In genomic region chr17:944266-944665, GRCh38 we compare ENCODE assay signal across 24 cellular contexts. TPM values are rescaled to one million over a fixed set of nuclear protein-coding genes. Genes with fewer than 3 reads are reported as not detected.
DNase-seq lines count a peak whose midpoint lies in the region; TF ChIP-seq lines count a peak whose summit lies in the region.
"Had no signal": no experiment of that assay in that cellular context is flagged by ENCODE, and none has a peak within 500 bp of the region (broad histone marks: within the 10 kb centered on the region; RNA-seq: fewer than 3 reads in every experiment).

No MANE protein-coding gene starts in this region.

- H3K36me3 ChIP-seq in endodermal cell (ENCODE audit: control insufficient read depth, insufficient read depth, low read length) (peaks cover 29% of the 10 kb centered on the region), neuronal stem cell (replicated peaks in 1 of 2; ENCODE audit: control insufficient read depth in 2 of 2, insufficient read depth in 2 of 2, low read length in 2 of 2) (peaks cover 4 to 31% of the 10 kb centered on the region in 2 donors)
- H3K36me3 ChIP-seq: HAP-1, tibial artery had no signal

- H3K27ac Mint-ChIP-seq in endodermal cell: peak overlapping the region; percentile 78
- no peak overlapping the region for H3K27ac Mint-ChIP-seq in activated naive CD4-positive, alpha-beta T cell treated with anti-CD3 and anti-CD28 coated beads, Interleukin-2, amount 10 ng/mL, durations not matched to agents 7 days and 5 days
- H3K27ac Mint-ChIP-seq: CD8-positive, alpha-beta T cell; naive thymus-derived CD8-positive, alpha-beta T cell had no signal

- peak; percentile 24 for DNase-seq in CD1c-positive myeloid dendritic cell (ENCODE audit: extremely low spot score)
- peak; percentile 57 for DNase-seq in MV-4-11 (lab: John Stamatoyannopoulos, UW)
- DNase-seq in endodermal cell: peak; percentile 54
- no peak for DNase-seq in neuronal stem cell (ENCODE audit: low spot score)
- no peak for DNase-seq in activated naive CD4-positive, alpha-beta T cell treated with anti-CD3 and anti-CD28 coated beads, Interleukin-2, amount 10 ng/mL, durations not matched to agents 7 days and 5 days
- no peak for DNase-seq in GM03348 (ENCODE audit: low spot score)
- no peak for DNase-seq in T1000 (lab: John Stamatoyannopoulos, UW)
- DNase-seq in SK-N-DZ (ENCODE audit: low spot score): no peak
- DNase-seq: activated CD8-positive, alpha-beta memory T cell treated with anti-CD3 and anti-CD28 coated beads, Interleukin-2, amount 50 U/mL, for 4 hours; activated gamma-delta T cell treated with Interleukin-2 at 50 U/mL for 16 hours; CD8-positive, alpha-beta T cell; DMS53; erythroblast; foreskin melanocyte; mammary epithelial cell; naive thymus-derived CD8-positive, alpha-beta T cell; NCI-H1417 treated with DMSO at 0.1 percent for 48 hours; NCI-H2107; NCI-H510A treated with DMSO at 0.1 percent for 48 hours; stimulated activated CD4-positive, alpha-beta T cell treated with anti-CD3 and anti-CD28 coated beads, Interleukin-2, amount 100 ng/mL, for 24 hours; stimulated activated naive CD4-positive, alpha-beta T cell; tibial artery had no signal

- H3K27ac ChIP-seq in endodermal cell (ENCODE audit: low read depth, low read length) (no peak overlapping the region), neuronal stem cell (replicated peaks; ENCODE audit: low read length) (peak overlapping the region; percentile 2)
- H3K27ac ChIP-seq: tibial artery, VCaP had no signal

- H3K14ac ChIP-seq in neuronal stem cell (ENCODE audit: low read length): no peak overlapping the region

- H2BK5ac ChIP-seq in neuronal stem cell (ENCODE audit: low read length): no peak overlapping the region

- CTCF ChIA-PET in activated naive CD4-positive, alpha-beta T cell treated with anti-CD3 and anti-CD28 coated beads, Interleukin-2, amount 10 ng/mL, durations not matched to agents 7 days and 5 days (lab: Charles Lee): interaction anchor here (1.3 kb wide), 1 partner anchor 149 kb away, joined by 3 read pairs; no protein-coding TSS in a partner anchor

- H2BK12ac ChIP-seq in neuronal stem cell (ENCODE audit: low read length): no peak overlapping the region

- peaks cover 2% of the 10 kb centered on the region for H3K79me1 ChIP-seq in neuronal stem cell (ENCODE audit: low read depth, low read length)

- H3K4ac ChIP-seq in neuronal stem cell (ENCODE audit: low read length): no peak overlapping the region

- H3K4me3 ChIP-seq in endodermal cell (ENCODE audit: low read length) (no peak overlapping the region), neuronal stem cell (ENCODE audit: low read length in 2 of 2) (no peak overlapping the region)
- H3K4me3 ChIP-seq: HAP-1, tibial artery had no signal

- no peak overlapping the region for H3K23ac ChIP-seq in neuronal stem cell (ENCODE audit: low read depth, low read length, poor library complexity)

- peaks cover 28% of the 10 kb centered on the region for H3K36me3 Mint-ChIP-seq in endodermal cell (ENCODE audit: low read depth)
- no peaks in the 10 kb centered on the region for H3K36me3 Mint-ChIP-seq in activated naive CD4-positive, alpha-beta T cell treated with anti-CD3 and anti-CD28 coated beads, Interleukin-2, amount 10 ng/mL, durations not matched to agents 7 days and 5 days
- H3K36me3 Mint-ChIP-seq: CD8-positive, alpha-beta T cell; naive thymus-derived CD8-positive, alpha-beta T cell had no signal

- peak overlapping the region; percentile 7 for H3K18ac ChIP-seq in neuronal stem cell (ENCODE audit: low read length)

- H2BK15ac ChIP-seq in neuronal stem cell (ENCODE audit: low read length): no peak overlapping the region

- H2BK120ac ChIP-seq in neuronal stem cell (ENCODE audit: low read depth, low read length): no peak overlapping the region

- no peak overlapping the region for H3K4me3 Mint-ChIP-seq in endodermal cell
- H3K4me3 Mint-ChIP-seq in activated naive CD4-positive, alpha-beta T cell treated with anti-CD3 and anti-CD28 coated beads, Interleukin-2, amount 10 ng/mL, durations not matched to agents 7 days and 5 days: no peak overlapping the region
- H3K4me3 Mint-ChIP-seq: CD8-positive, alpha-beta T cell; naive thymus-derived CD8-positive, alpha-beta T cell had no signal

- H2AFZ ChIP-seq in neuronal stem cell (ENCODE audit: low read length): no peak overlapping the region

- H3K9me3 ChIP-seq in endodermal cell (ENCODE audit: control insufficient read depth, low read length) (no peaks in the 10 kb centered on the region), neuronal stem cell (replicated peaks in 1 of 2; ENCODE audit: control insufficient read depth in 2 of 2, insufficient read depth in 1 of 2, low read depth in 1 of 2, low read length in 2 of 2) (peaks cover 4 to 5% of the 10 kb centered on the region in 2 donors)
- H3K9me3 ChIP-seq: HAP-1, tibial artery had no signal

- H3K27me3 ChIP-seq in endodermal cell (ENCODE audit: control insufficient read depth, insufficient read depth, low read length, poor library complexity, severe bottlenecking) (no peaks in the 10 kb centered on the region), neuronal stem cell (ENCODE audit: control insufficient read depth in 3 of 3, insufficient read depth in 3 of 3, low read depth in 1 of 3, low read length in 3 of 3) (no peaks in the 10 kb centered on the region)
- H3K27me3 ChIP-seq: tibial artery had no signal

- no peak overlapping the region for H4K91ac ChIP-seq in neuronal stem cell (ENCODE audit: low read depth, low read length, poor library complexity)

- no peak for TF ChIP-seq CTCF in endodermal cell (conservative IDR thresholded peaks at IDR 0.05)

- 92% methylated on average over 10 to 11 of the region's 12 CpGs for WGBS in endodermal cell (ENCODE audit: insufficient coverage in 1 of 2, insufficient read length in 1 of 2), 2 experiments
- WGBS in neuronal stem cell (ENCODE audit: extremely low coverage in 2 of 2, insufficient read length in 2 of 2, insufficient replicate concordance in 1 of 2), 2 donors: no CpG with 5 or more reads among the region's 12 CpGs

- no peaks in the 10 kb centered on the region for H3K27me3 Mint-ChIP-seq in endodermal cell (ENCODE audit: insufficient read depth)
- H3K27me3 Mint-ChIP-seq in activated naive CD4-positive, alpha-beta T cell treated with anti-CD3 and anti-CD28 coated beads, Interleukin-2, amount 10 ng/mL, durations not matched to agents 7 days and 5 days: peaks cover 13% of the 10 kb centered on the region

- no peak overlapping the region for H3K4me2 ChIP-seq in neuronal stem cell (ENCODE audit: insufficient read depth, low read length, poor library complexity, severe bottlenecking)

- no peak overlapping the region for H2AK5ac ChIP-seq in neuronal stem cell (ENCODE audit: low read depth, low read length)

- no peaks in the 10 kb centered on the region for H3K9me3 Mint-ChIP-seq in endodermal cell
- H3K9me3 Mint-ChIP-seq in activated naive CD4-positive, alpha-beta T cell treated with anti-CD3 and anti-CD28 coated beads, Interleukin-2, amount 10 ng/mL, durations not matched to agents 7 days and 5 days: no peaks in the 10 kb centered on the region
- H3K9me3 Mint-ChIP-seq: CD8-positive, alpha-beta T cell; naive thymus-derived CD8-positive, alpha-beta T cell had no signal

- H3K4me1 Mint-ChIP-seq in endodermal cell: peaks cover 19% of the 10 kb centered on the region
- H3K4me1 Mint-ChIP-seq in activated naive CD4-positive, alpha-beta T cell treated with anti-CD3 and anti-CD28 coated beads, Interleukin-2, amount 10 ng/mL, durations not matched to agents 7 days and 5 days: no peaks in the 10 kb centered on the region
- H3K4me1 Mint-ChIP-seq: naive thymus-derived CD8-positive, alpha-beta T cell had no signal

- no peak overlapping the region for H3K9ac ChIP-seq in endodermal cell (ENCODE audit: extremely low read depth, low read length, poor library complexity, severe bottlenecking)
- H3K9ac ChIP-seq in neuronal stem cell (ENCODE audit: low read depth, low read length, poor library complexity): no peak overlapping the region

- H3K4me1 ChIP-seq in endodermal cell (ENCODE audit: control insufficient read depth, insufficient read depth, low read length) (peaks cover 4% of the 10 kb centered on the region), neuronal stem cell (ENCODE audit: control insufficient read depth in 2 of 2, insufficient read depth in 1 of 2, low read depth in 1 of 2, low read length in 2 of 2) (peaks cover 4% of the 10 kb centered on the region in 2 donors)
- H3K4me1 ChIP-seq: HAP-1 had no signal

- no peak overlapping the region for H4K8ac ChIP-seq in neuronal stem cell (ENCODE audit: low read depth, low read length)

RNA-seq across cellular contexts. Expression of gene NXN, which starts 35.3 kb away (rescaled TPM):
- 100 to 1,000 TPM; 124 to 201 TPM for total RNA-seq in endodermal cell
- polyA plus RNA-seq in endodermal cell (2013, experiment 1 of 2): 132 TPM
- polyA plus RNA-seq in endodermal cell (2013, experiment 2 of 2): 112 TPM
- 68.2 TPM for polyA plus RNA-seq in neuronal stem cell (2013, experiment 1 of 2)
- polyA plus RNA-seq in neuronal stem cell (2013, experiment 2 of 2): 67.4 TPM
- 28.3 and 36.7 TPM in 2 replicates for polyA plus RNA-seq in SK-N-DZ (2014; cell fraction: cytosol; rRNA removed)
- polyA plus RNA-seq in SK-N-DZ (2014; cell fraction: nucleus; rRNA removed): 7.0 and 11.4 TPM in 2 replicates

RNA-seq across cellular contexts. Expression of gene TIMM22, which starts 52.7 kb away (rescaled TPM):
- 10 to 100 TPM; 13.6 to 14.6 TPM for total RNA-seq in endodermal cell
- 13.7 TPM for polyA plus RNA-seq in endodermal cell (2013, experiment 1 of 2)
- polyA plus RNA-seq in endodermal cell (2013, experiment 2 of 2): 11.9 TPM
- polyA plus RNA-seq in neuronal stem cell (2013, experiment 1 of 2): 9.5 TPM
- polyA plus RNA-seq in neuronal stem cell (2013, experiment 2 of 2): 9.6 TPM
- polyA plus RNA-seq in SK-N-DZ (2014; cell fraction: cytosol; rRNA removed): 22.8 and 23.7 TPM in 2 replicates
- polyA plus RNA-seq in SK-N-DZ (2014; cell fraction: nucleus; rRNA removed): 11.7 and 12.1 TPM in 2 replicates

Comparison
In these comparisons a context has a peak if more than half of its experiments do, and no peak if none do; other contexts are left out.
1. DNase-seq: peak in CD1c-positive myeloid dendritic cell (single experiment), MV-4-11 (single experiment) and endodermal cell (single experiment); none in neuronal stem cell (single experiment), activated naive CD4-positive, alpha-beta T cell treated with anti-CD3 and anti-CD28 coated beads, Interleukin-2, amount 10 ng/mL, durations not matched to agents 7 days and 5 days (single experiment), GM03348 (single experiment), T1000 (single experiment) and SK-N-DZ (single experiment).